ENCODE assay signal across 8 cellular contexts in the genomic region with DNA sequence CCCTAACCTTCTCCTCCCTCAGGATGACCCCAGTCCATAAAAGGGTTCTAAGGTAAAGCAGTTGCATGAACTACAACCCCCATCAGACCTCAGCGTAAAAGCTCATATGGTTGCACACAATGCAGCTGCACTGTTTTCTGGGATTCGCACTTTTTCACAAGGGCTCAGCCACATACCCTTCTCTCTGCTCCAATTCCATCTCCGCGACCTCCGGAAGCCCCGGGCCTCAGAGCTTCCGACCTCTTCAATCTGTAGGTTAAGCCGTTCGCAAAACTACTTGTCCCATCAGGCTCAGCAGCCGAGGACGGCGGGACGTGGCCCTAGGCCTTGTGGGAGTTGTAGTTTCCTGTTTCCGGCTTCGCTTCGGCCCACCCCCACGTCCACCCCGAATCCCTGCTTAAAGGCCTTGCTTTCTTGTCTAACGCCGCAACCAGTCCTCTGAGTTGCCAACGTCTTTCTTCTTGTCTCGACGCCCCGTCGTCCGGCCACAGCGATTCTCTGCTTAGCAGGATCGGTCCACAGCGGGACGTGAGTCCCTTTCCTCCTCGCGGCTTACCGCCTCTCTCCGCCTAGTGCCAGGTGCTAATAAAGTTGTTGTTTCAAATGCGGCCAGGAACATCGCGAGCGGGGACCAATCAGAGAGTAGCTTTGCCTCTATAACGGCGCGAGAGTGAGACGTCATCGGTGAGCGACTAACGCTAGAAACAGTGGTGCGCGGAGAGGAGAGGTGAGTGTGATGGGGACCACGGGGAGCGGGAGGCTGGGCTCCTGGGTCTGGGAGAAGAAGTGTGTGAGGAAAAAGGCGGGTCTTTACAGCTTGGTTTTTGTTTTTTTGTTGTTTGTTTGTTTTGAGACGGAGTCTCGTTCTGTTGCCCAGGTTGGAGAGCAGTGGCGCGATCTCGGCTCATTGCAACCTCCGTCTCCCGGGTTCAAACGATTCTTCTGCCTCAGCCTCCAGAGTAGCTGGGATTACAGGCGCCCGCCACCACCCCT. TPM values are rescaled to one million over a fixed set of nuclear protein-coding genes. Genes with fewer than 3 reads are reported as not detected.
DNase-seq lines count a peak whose midpoint lies in the region; ATAC-seq and TF ChIP-seq lines count a peak whose summit lies in the region.

A gene with protein sequence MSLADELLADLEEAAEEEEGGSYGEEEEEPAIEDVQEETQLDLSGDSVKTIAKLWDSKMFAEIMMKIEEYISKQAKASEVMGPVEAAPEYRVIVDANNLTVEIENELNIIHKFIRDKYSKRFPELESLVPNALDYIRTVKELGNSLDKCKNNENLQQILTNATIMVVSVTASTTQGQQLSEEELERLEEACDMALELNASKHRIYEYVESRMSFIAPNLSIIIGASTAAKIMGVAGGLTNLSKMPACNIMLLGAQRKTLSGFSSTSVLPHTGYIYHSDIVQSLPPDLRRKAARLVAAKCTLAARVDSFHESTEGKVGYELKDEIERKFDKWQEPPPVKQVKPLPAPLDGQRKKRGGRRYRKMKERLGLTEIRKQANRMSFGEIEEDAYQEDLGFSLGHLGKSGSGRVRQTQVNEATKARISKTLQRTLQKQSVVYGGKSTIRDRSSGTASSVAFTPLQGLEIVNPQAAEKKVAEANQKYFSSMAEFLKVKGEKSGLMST (plus strand): TSS at position 684 of the 993 bp plus-strand sequence. CDS start 2,525 bp downstream, outside the sequence.
A gene with protein sequence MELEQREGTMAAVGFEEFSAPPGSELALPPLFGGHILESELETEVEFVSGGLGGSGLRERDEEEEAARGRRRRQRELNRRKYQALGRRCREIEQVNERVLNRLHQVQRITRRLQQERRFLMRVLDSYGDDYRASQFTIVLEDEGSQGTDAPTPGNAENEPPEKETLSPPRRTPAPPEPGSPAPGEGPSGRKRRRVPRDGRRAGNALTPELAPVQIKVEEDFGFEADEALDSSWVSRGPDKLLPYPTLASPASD (minus strand): TSS at position 587 of the 993 bp plus-strand sequence. CDS start 388 bp downstream, at position 199.

- H3K4me3 ChIP-seq in GM06990 (replicated peaks; ENCODE audit: low read depth, low read length): peak within 1 kb of the TSS; percentile 73

- H3K36me3 ChIP-seq in GM06990 (ENCODE audit: control insufficient read depth, insufficient read depth, low read length): peaks cover 12% of the 10 kb centered on the region

- H3K27me3 ChIP-seq in GM06990 (replicated peaks; ENCODE audit: control insufficient read depth, insufficient read depth, low read length): no peaks in the 10 kb centered on the region

- peaks cover 10% of the 10 kb centered on the region for H3K36me3 Mint-ChIP-seq in activated naive CD4-positive, alpha-beta T cell treated with anti-CD3 and anti-CD28 coated beads, Interleukin-2, amount 50 U/mL, for 24 hours

- H3K4me1 Mint-ChIP-seq in activated naive CD4-positive, alpha-beta T cell treated with anti-CD3 and anti-CD28 coated beads, Interleukin-2, amount 50 U/mL, for 24 hours: peaks cover 42% of the 10 kb centered on the region

- no peaks in the 10 kb centered on the region for H3K9me3 Mint-ChIP-seq in activated naive CD4-positive, alpha-beta T cell treated with anti-CD3 and anti-CD28 coated beads, Interleukin-2, amount 50 U/mL, for 24 hours

- H3K27ac ChIP-seq in temporal lobe (ENCODE audit: low read depth, low read length): peak within 1 kb of the TSS; percentile 63

- peak; percentile 81 for ATAC-seq in HG02588 (IDR thresholded peaks at IDR 0.05; ENCODE audit: unreplicated experiment)
- ATAC-seq in SK-N-SH treated with all-trans-retinoic acid at 6 μM for 48 hours: peak; percentile 95

- TF ChIP-seq CTCF in GM06990 (IDR thresholded peaks at IDR 0.05; ENCODE audit: insufficient read depth, low read length, poor library complexity, severe bottlenecking): no peak

- H3K27ac Mint-ChIP-seq in activated naive CD4-positive, alpha-beta T cell treated with anti-CD3 and anti-CD28 coated beads, Interleukin-2, amount 50 U/mL, for 24 hours: peak within 1 kb of the TSS; percentile 97

- DNase-seq in GM06990 (ENCODE audit: extremely low read depth, insufficient read length): peak; percentile 96
- peak; percentile 94 for DNase-seq in NCI-H1092 (lab: John Stamatoyannopoulos, UW)
- DNase-seq in glomerular endothelial cell (ENCODE audit: extremely low read depth, low read depth, low spot score): peak; percentile 94
- DNase-seq in occipital lobe (lab: John Stamatoyannopoulos, UW): peak; percentile 97

- H3K4me3 Mint-ChIP-seq in activated naive CD4-positive, alpha-beta T cell treated with anti-CD3 and anti-CD28 coated beads, Interleukin-2, amount 50 U/mL, for 24 hours: peak within 1 kb of the TSS; percentile 98

- no peaks in the 10 kb centered on the region for H3K27me3 Mint-ChIP-seq in activated naive CD4-positive, alpha-beta T cell treated with anti-CD3 and anti-CD28 coated beads, Interleukin-2, amount 50 U/mL, for 24 hours

TF ChIP-seq in SK-N-SH treated with all-trans-retinoic acid at 6 μM for 48 hours, 23 proteins besides CTCF, POLR2A, EP300 and RAD21 (continues in another document):
- TF ChIP-seq ZFP30 (CRISPR knock-in tag; IDR thresholded peaks at IDR 0.05): no peak
- TF ChIP-seq, protein P1, sequence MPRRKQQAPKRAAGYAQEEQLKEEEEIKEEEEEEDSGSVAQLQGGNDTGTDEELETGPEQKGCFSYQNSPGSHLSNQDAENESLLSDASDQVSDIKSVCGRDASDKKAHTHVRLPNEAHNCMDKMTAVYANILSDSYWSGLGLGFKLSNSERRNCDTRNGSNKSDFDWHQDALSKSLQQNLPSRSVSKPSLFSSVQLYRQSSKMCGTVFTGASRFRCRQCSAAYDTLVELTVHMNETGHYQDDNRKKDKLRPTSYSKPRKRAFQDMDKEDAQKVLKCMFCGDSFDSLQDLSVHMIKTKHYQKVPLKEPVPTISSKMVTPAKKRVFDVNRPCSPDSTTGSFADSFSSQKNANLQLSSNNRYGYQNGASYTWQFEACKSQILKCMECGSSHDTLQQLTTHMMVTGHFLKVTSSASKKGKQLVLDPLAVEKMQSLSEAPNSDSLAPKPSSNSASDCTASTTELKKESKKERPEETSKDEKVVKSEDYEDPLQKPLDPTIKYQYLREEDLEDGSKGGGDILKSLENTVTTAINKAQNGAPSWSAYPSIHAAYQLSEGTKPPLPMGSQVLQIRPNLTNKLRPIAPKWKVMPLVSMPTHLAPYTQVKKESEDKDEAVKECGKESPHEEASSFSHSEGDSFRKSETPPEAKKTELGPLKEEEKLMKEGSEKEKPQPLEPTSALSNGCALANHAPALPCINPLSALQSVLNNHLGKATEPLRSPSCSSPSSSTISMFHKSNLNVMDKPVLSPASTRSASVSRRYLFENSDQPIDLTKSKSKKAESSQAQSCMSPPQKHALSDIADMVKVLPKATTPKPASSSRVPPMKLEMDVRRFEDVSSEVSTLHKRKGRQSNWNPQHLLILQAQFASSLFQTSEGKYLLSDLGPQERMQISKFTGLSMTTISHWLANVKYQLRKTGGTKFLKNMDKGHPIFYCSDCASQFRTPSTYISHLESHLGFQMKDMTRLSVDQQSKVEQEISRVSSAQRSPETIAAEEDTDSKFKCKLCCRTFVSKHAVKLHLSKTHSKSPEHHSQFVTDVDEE (CRISPR knock-in tag; IDR thresholded peaks at IDR 0.05): peak; percentile 81; the same call in 1 of the 2 replicates
- TF ChIP-seq ZFP3 (CRISPR knock-in tag; IDR thresholded peaks at IDR 0.05): 0 out of 2 replicates have a peak, but pooled peaks have one; percentile 47
- TF ChIP-seq, protein P2, sequence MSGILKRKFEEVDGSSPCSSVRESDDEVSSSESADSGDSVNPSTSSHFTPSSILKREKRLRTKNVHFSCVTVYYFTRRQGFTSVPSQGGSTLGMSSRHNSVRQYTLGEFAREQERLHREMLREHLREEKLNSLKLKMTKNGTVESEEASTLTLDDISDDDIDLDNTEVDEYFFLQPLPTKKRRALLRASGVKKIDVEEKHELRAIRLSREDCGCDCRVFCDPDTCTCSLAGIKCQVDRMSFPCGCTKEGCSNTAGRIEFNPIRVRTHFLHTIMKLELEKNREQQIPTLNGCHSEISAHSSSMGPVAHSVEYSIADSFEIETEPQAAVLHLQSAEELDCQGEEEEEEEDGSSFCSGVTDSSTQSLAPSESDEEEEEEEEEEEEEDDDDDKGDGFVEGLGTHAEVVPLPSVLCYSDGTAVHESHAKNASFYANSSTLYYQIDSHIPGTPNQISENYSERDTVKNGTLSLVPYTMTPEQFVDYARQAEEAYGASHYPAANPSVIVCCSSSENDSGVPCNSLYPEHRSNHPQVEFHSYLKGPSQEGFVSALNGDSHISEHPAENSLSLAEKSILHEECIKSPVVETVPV (CRISPR knock-in tag; IDR thresholded peaks at IDR 0.05): no peak
- TF ChIP-seq BACH2 (CRISPR knock-in tag; IDR thresholded peaks at IDR 0.05; ENCODE audit: borderline replicate concordance): no peak
- no peak for TF ChIP-seq ZC3H10 (CRISPR knock-in tag; IDR thresholded peaks at IDR 0.05)
- no peak for TF ChIP-seq RARB (CRISPR knock-in tag; IDR thresholded peaks at IDR 0.05)
- TF ChIP-seq, protein P3, sequence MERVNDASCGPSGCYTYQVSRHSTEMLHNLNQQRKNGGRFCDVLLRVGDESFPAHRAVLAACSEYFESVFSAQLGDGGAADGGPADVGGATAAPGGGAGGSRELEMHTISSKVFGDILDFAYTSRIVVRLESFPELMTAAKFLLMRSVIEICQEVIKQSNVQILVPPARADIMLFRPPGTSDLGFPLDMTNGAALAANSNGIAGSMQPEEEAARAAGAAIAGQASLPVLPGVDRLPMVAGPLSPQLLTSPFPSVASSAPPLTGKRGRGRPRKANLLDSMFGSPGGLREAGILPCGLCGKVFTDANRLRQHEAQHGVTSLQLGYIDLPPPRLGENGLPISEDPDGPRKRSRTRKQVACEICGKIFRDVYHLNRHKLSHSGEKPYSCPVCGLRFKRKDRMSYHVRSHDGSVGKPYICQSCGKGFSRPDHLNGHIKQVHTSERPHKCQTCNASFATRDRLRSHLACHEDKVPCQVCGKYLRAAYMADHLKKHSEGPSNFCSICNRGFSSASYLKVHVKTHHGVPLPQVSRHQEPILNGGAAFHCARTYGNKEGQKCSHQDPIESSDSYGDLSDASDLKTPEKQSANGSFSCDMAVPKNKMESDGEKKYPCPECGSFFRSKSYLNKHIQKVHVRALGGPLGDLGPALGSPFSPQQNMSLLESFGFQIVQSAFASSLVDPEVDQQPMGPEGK (CRISPR knock-in tag; IDR thresholded peaks at IDR 0.05; ENCODE audit: borderline replicate concordance): no peak

RNA-seq across cellular contexts. Expression of the first gene that starts in this region (rescaled TPM):
- total RNA-seq in glomerular endothelial cell: 57.8 and 66.7 TPM in 2 replicates
- total RNA-seq in occipital lobe: 24.0 TPM
- total RNA-seq in temporal lobe: 30.7 TPM

RNA-seq across cellular contexts. Expression of the second gene that starts in this region (rescaled TPM):
- 58.5 and 63.2 TPM in 2 replicates for total RNA-seq in glomerular endothelial cell
- 5.8 TPM for total RNA-seq in occipital lobe
- total RNA-seq in temporal lobe: 9.6 TPM

Comparison
In these comparisons a context has a peak if more than half of its experiments do, and no peak if none do; other contexts are left out.
1. Peak in every context shown above with its lines: DNase-seq, ATAC-seq, H3K4me3 ChIP-seq and H3K27ac ChIP-seq.